25 cellular contexts compared by ENCODE assay signal in the genomic region with DNA sequence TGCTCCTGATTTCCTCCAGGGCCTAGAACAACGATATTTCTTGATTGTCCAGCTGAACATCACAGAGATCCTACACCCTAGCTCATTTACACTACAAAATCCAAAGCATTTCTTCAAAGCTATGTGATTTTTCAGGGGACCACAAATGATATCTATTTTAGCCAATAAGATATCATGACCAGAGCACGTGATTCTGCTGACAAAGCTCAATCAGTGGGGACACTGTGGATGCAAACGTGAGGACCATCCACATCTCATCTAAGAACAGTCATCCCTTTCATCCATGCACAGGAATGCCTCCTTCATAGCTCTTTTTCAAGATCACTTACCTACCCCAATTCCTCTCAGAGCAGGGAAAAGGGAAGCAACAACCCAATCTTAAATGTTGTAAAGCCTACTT. TPM values are rescaled to one million over a fixed set of nuclear protein-coding genes. Genes with fewer than 3 reads are reported as not detected.
A peak's percentile ranks its signal among the peaks of the same experiment; 100 is the strongest.
DNase-seq lines count a peak whose midpoint lies in the region; ATAC-seq, FAIRE-seq and TF ChIP-seq lines count a peak whose summit lies in the region.
"Had no signal": no experiment of that assay in that cellular context is flagged by ENCODE, and none has a peak within 500 bp of the region (broad histone marks: within the 10 kb centered on the region; RNA-seq: fewer than 3 reads in every experiment).

No MANE protein-coding gene starts in this region.

- H3K4me2 ChIP-seq in HepG2 (ENCODE audit: low read depth, low read length) (no peak overlapping the region), parathyroid adenoma (ENCODE audit: low read length) (no peak overlapping the region)
- H3K4me2 ChIP-seq: BLaER1 had no signal

- ATAC-seq in HepG2, result no peak
- no peak for ATAC-seq in right lobe of liver

- FAIRE-seq in HepG2 (lab: Jason Lieb, UNC), result no peak
- FAIRE-seq: D721Med, G401.6, GM12891, GM19239 had no signal

- H3K4me3 Mint-ChIP-seq in endothelial cell (ENCODE audit: unreplicated experiment) (no peak overlapping the region), immature natural killer cell (no peak overlapping the region)
- H3K4me3 Mint-ChIP-seq: CD14-positive monocyte; CD4-positive, alpha-beta memory T cell; CD4-positive, CD25-positive, alpha-beta regulatory T cell; CD8-positive, alpha-beta memory T cell had no signal

- H3K9me3 Mint-ChIP-seq in endothelial cell (ENCODE audit: unreplicated experiment) (peaks cover 12% of the 10 kb centered on the region), immature natural killer cell (no peaks in the 10 kb centered on the region)

- H3K9me3 ChIP-seq in HepG2 (ENCODE audit: low read length), result no peaks in the 10 kb centered on the region
- no peaks in the 10 kb centered on the region for H3K9me3 ChIP-seq in right lobe of liver
- no peaks in the 10 kb centered on the region for H3K9me3 ChIP-seq in parathyroid adenoma (ENCODE audit: control insufficient read depth, low read length)
- H3K9me3 ChIP-seq: BE2C, BLaER1 had no signal

- CTCF ChIA-PET in HepG2 (lab: Yijun Ruan, JAX; ENCODE audit: low intra/inter-chr PET ratio, low total read pairs), result no interaction called here

- H2AFZ ChIP-seq in HepG2 (ENCODE audit: low read length) (no peak overlapping the region), parathyroid adenoma (peak overlapping the region; percentile 9)

- in situ Hi-C loops in HepG2 (cut with HindIII; ENCODE audit: extremely low pct_ligation_motif_present, low pct_unique_long_range_greater_than_20kb), result no loop called here

- no peaks in the 10 kb centered on the region for H3K36me3 ChIP-seq in HepG2 (replicated peaks in 1 of 2; ENCODE audit: control insufficient read depth in 1 of 2, insufficient read depth in 2 of 2, low read length in 2 of 2)
- H3K36me3 ChIP-seq in right lobe of liver, result no peaks in the 10 kb centered on the region
- H3K36me3 ChIP-seq in parathyroid adenoma (ENCODE audit: control insufficient read depth, insufficient read depth, low read length), result no peaks in the 10 kb centered on the region
- H3K36me3 ChIP-seq: BE2C, BLaER1 had no signal

- TF ChIP-seq POLR2A in HepG2 (IDR thresholded peaks at IDR 0.05; ENCODE audit: insufficient read depth in 1 of 2, low read depth in 2 of 2, low read length in 2 of 2), result no peak
- no peak for TF ChIP-seq POLR2A in right lobe of liver (IDR thresholded peaks at IDR 0.05)

- H3K27me3 Mint-ChIP-seq in endothelial cell (ENCODE audit: unreplicated experiment) (no peaks in the 10 kb centered on the region), immature natural killer cell (ENCODE audit: low read depth in 3 of 3) (peaks cover 1 to 13% (median 2%) of the 10 kb centered on the region in 3 donors)

- peaks cover 16% of the 10 kb centered on the region for H3K4me1 ChIP-seq in HepG2 (ENCODE audit: insufficient read depth, low read length)
- no peaks in the 10 kb centered on the region for H3K4me1 ChIP-seq in right lobe of liver
- no peaks in the 10 kb centered on the region for H3K4me1 ChIP-seq in parathyroid adenoma
- H3K4me1 ChIP-seq: BE2C, BLaER1 had no signal

- H3K27me3 ChIP-seq in HepG2 (ENCODE audit: control insufficient read depth in 1 of 2, insufficient read depth in 2 of 2, low read length in 2 of 2), result no peaks in the 10 kb centered on the region
- H3K27me3 ChIP-seq in right lobe of liver, result no peaks in the 10 kb centered on the region
- H3K27me3 ChIP-seq in parathyroid adenoma (ENCODE audit: control insufficient read depth, insufficient read depth, low read length), result no peaks in the 10 kb centered on the region
- H3K27me3 ChIP-seq: BE2C, BLaER1 had no signal

- H3K36me3 Mint-ChIP-seq in endothelial cell (ENCODE audit: low read depth, unreplicated experiment) (no peaks in the 10 kb centered on the region), immature natural killer cell (no peaks in the 10 kb centered on the region)
- H3K36me3 Mint-ChIP-seq: CD14-positive monocyte; CD4-positive, alpha-beta memory T cell; CD4-positive, CD25-positive, alpha-beta regulatory T cell; CD8-positive, alpha-beta memory T cell had no signal

- TF ChIP-seq EP300 in HepG2 (IDR thresholded peaks at IDR 0.05; ENCODE audit: low read depth in 2 of 2, low read length in 2 of 2), result no peak
- no peak for TF ChIP-seq EP300 in HepG2 (CRISPR knock-in tag; IDR thresholded peaks at IDR 0.05; ENCODE audit: borderline replicate concordance)

- H3K4me3 ChIP-seq in HepG2 (replicated peaks in 1 of 3; ENCODE audit: insufficient read depth in 1 of 3, low read depth in 2 of 3, low read length in 3 of 3) (no peak overlapping the region), right lobe of liver (no peak overlapping the region), parathyroid adenoma (ENCODE audit: low read depth, low read length) (no peak overlapping the region)
- H3K4me3 ChIP-seq: BLaER1 had no signal

- no peak for TF ChIP-seq RAD21 in HepG2 (CRISPR knock-in tag; IDR thresholded peaks at IDR 0.05)

- H3K79me2 ChIP-seq in HepG2 (ENCODE audit: insufficient read depth, low read length) (no peaks in the 10 kb centered on the region), parathyroid adenoma (no peaks in the 10 kb centered on the region)

- H4K20me1 ChIP-seq in HepG2 (ENCODE audit: insufficient read depth, low read length), result no peaks in the 10 kb centered on the region
- H4K20me1 ChIP-seq: BLaER1 had no signal

- H3K4me1 Mint-ChIP-seq in endothelial cell (ENCODE audit: unreplicated experiment), result peaks cover 3% of the 10 kb centered on the region
- H3K4me1 Mint-ChIP-seq in immature natural killer cell, result no peaks in the 10 kb centered on the region
- H3K4me1 Mint-ChIP-seq: CD14-positive monocyte; CD4-positive, alpha-beta memory T cell; CD4-positive, CD25-positive, alpha-beta regulatory T cell; CD8-positive, alpha-beta memory T cell had no signal

- H3K27ac ChIP-seq in HepG2 (ENCODE audit: extremely low read length, insufficient read depth, low read length) (no peak overlapping the region), right lobe of liver (no peak overlapping the region), parathyroid adenoma (no peak overlapping the region)
- H3K27ac ChIP-seq: 22Rv1, BLaER1 had no signal

- intact Hi-C loops in HepG2 (cut with micrococcal nuclease; ENCODE audit: unreplicated experiment), result no loop called here
- intact Hi-C loops in right lobe of liver (cut with DNase I), result no loop called here

- DNase-seq in HepG2 (ENCODE audit: low spot score), result no peak
- no peak for DNase-seq in right lobe of liver
- DNase-seq in endothelial cell (ENCODE audit: low spot score), result no peak
- no peak for DNase-seq in immature natural killer cell
- no peak for DNase-seq in activated naive CD4-positive, alpha-beta T cell treated with Interleukin-2 at 50 U/mL for 16 hours
- DNase-seq: ACHN; BE2C; C1 segment of cervical spinal cord; CD4-positive, alpha-beta memory T cell; CD4-positive, CD25-positive, alpha-beta regulatory T cell; CD8-positive, alpha-beta memory T cell; COR-L47; DMS79 treated with DMSO at 0.1 percent for 48 hours; GF-D8 had no signal

- H3K27ac Mint-ChIP-seq in endothelial cell (ENCODE audit: unreplicated experiment) (peak overlapping the region; percentile 20), immature natural killer cell (no peak overlapping the region)
- H3K27ac Mint-ChIP-seq: CD14-positive monocyte; CD4-positive, CD25-positive, alpha-beta regulatory T cell; CD8-positive, alpha-beta memory T cell had no signal

- POLR2A ChIA-PET in HepG2 (lab: Yijun Ruan, JAX), result no interaction called here

- no peak overlapping the region for H3K9ac ChIP-seq in HepG2 (ENCODE audit: insufficient read depth, low read depth, low read length)
- H3K9ac ChIP-seq in parathyroid adenoma, result no peak overlapping the region
- H3K9ac ChIP-seq: BLaER1 had no signal

- TF ChIP-seq CTCF in HepG2 (CRISPR knock-in tag; IDR thresholded peaks at IDR 0.05), result no peak
- no peak for TF ChIP-seq CTCF in right lobe of liver (IDR thresholded peaks at IDR 0.05)
- TF ChIP-seq CTCF in endothelial cell (IDR thresholded peaks at IDR 0.05; ENCODE audit: unreplicated experiment), result no peak
- no peak for TF ChIP-seq CTCF in parathyroid adenoma (IDR thresholded peaks at IDR 0.05)

- WGBS in HepG2 (ENCODE audit: low lambda C conversion rate), result 16% methylated on average over 3 of the region's 3 CpGs
- 50% methylated on average over 3 of the region's 3 CpGs for whole genome bisulfite sequencing in right lobe of liver (ENCODE audit: insufficient coverage, low coverage, low lambda C conversion rate, missing lambda C conversion rate)

- no TSS peak for BruUV-seq in HepG2 (replicated peaks; lab: Mats Ljungman, UMichigan)

TF ChIP-seq in HepG2, 621 proteins besides CTCF, POLR2A, EP300 and RAD21 (continues in another document):
- TF ChIP-seq, protein P1, sequence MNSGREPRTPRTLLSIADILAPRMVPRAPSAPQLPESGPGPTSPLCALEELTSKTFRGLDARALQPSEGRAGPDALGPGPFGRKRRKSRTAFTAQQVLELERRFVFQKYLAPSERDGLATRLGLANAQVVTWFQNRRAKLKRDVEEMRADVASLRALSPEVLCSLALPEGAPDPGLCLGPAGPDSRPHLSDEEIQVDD (CRISPR knock-in tag; IDR thresholded peaks at IDR 0.05; ENCODE audit: borderline replicate concordance), result no peak

RNA-seq across cellular contexts. Expression of gene ACSM2B, which starts 56.9 kb away (rescaled TPM):
- total RNA-seq in HepG2 (2016; rRNA removed; fragmentation: Illumina TruSeq; extraction: Trizol), result 15.0 and 34.0 TPM in 2 replicates
- total RNA-seq in HepG2 (2016; cell fraction: cytosol; rRNA removed; fragmentation: Illumina TruSeq; extraction: Trizol; ENCODE audit: low read depth), result 5.5 and 6.5 TPM in 2 replicates
- total RNA-seq in HepG2 (2016; cell fraction: insoluble cytoplasmic fraction; rRNA removed; fragmentation: Illumina TruSeq; extraction: Trizol), result 19.5 and 36.0 TPM in 2 replicates
- total RNA-seq in HepG2 (2016; cell fraction: membrane; rRNA removed; fragmentation: Illumina TruSeq; extraction: Trizol), result 8.9 and 11.3 TPM in 2 replicates
- total RNA-seq in HepG2 (2016; cell fraction: nucleus; rRNA removed; fragmentation: Illumina TruSeq; extraction: Trizol), result 37.3 and 45.6 TPM in 2 replicates
- polyA plus RNA-seq in HepG2 (2011; rRNA removed), result 22.9 and 40.2 TPM in 2 replicates
- 10.5 and 27.9 TPM in 2 replicates for polyA plus RNA-seq in HepG2 (2011; cell fraction: cytosol; rRNA removed)
- polyA plus RNA-seq in HepG2 (2011; cell fraction: nucleus; rRNA removed), result 35.6 and 72.2 TPM in 2 replicates
- polyA plus RNA-seq in HepG2 (2012), result 58.0 and 62.3 TPM in 2 replicates
- polyA plus RNA-seq in HepG2 (2016; cell fraction: cytosol; fragmentation: Illumina TruSeq; extraction: Trizol; ENCODE audit: low read depth), result 5.2 and 7.3 TPM in 2 replicates
- polyA plus RNA-seq in HepG2 (2016; cell fraction: insoluble cytoplasmic fraction; fragmentation: Illumina TruSeq; extraction: Trizol; ENCODE audit: low read depth), result 17.2 and 18.9 TPM in 2 replicates
- polyA plus RNA-seq in HepG2 (2016; cell fraction: membrane; fragmentation: Illumina TruSeq; extraction: Trizol; ENCODE audit: low read depth), result 9.8 and 10.3 TPM in 2 replicates
- polyA plus RNA-seq in HepG2 (2016; cell fraction: nucleus; fragmentation: Illumina TruSeq; extraction: Trizol; ENCODE audit: insufficient read depth, low read depth), result 60.5 and 62.9 TPM in 2 replicates
- polyA minus RNA-seq in HepG2 (2011; rRNA and poly(A)+ RNA removed; ENCODE audit: low replicate concordance), result 14.5 TPM in 1 of 2 replicates, not detected in the other
- polyA minus RNA-seq in HepG2 (2011; cell fraction: cytosol; rRNA and poly(A)+ RNA removed), result 3.7 and 13.8 TPM in 2 replicates
- polyA minus RNA-seq in HepG2 (2011; cell fraction: nucleus; rRNA and poly(A)+ RNA removed), result 51.1 and 85.3 TPM in 2 replicates
- total RNA-seq in right lobe of liver, result 100 to 1,000 TPM; 192 to 603 (median 408) TPM
- total RNA-seq in endothelial cell (ENCODE audit: unreplicated experiment), result not detected
- polyA plus RNA-seq in immature natural killer cell, result not detected
- total RNA-seq: A172; A673; CD4-positive, alpha-beta memory T cell; CD4-positive, CD25-positive, alpha-beta regulatory T cell; CD8-positive, alpha-beta memory T cell had no signal
- polyA plus RNA-seq: AG04450; CD14-positive monocyte; CD4-positive, alpha-beta memory T cell; CD4-positive, CD25-positive, alpha-beta regulatory T cell; CD8-positive, alpha-beta memory T cell had no signal
